In the genomic region with DNA sequence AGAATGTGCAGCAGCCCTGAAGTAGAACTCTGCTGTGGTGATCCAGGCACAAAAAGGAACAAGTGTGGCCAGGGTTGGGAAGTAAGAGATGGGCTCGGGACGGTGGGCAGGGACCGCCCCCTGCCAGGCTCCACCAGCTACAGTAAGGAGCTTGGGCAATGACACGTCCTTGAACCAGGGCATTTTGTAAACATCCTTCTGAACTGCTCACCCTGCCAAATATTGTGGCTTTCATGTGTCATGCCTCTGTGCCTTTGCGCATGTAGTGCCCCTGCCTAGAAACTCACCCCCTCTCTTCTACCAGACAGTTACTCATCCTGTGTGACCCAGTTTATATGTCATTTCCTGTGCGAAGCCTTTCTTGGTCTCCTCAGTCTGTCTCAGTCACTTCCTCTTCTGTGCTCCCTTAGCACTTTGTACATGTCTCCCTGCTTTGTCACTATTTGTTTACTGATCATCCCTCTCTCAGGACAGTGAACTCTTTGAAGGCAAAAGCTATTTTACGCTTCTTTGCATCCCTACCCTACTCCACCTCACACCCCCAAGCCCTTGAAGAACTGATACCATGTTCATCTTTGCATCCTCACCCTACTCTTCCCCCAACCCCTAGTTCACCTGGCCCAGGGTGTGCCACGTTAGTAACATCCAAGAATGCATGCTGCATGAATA, we compare ENCODE assay signal across 8 cellular contexts.
DNase-seq lines count a peak whose midpoint lies in the region; ATAC-seq and TF ChIP-seq lines count a peak whose summit lies in the region.

No MANE protein-coding gene starts in this region.

- ATAC-seq in CD4-positive, CD25-positive, alpha-beta regulatory T cell (ENCODE audit: low read depth in 2 of 2), result peak; percentile 96 to 97
- peak; percentile 99 for ATAC-seq in GM21447 (IDR thresholded peaks at IDR 0.05; ENCODE audit: unreplicated experiment)
- ATAC-seq in IMR-90 (ENCODE audit: low read depth), result peak; percentile 76
- peak; percentile 99 for ATAC-seq in natural killer cell treated with Interleukin-12 subunit alpha and Interleukin-12 subunit beta and Interleukin-15 and Interleukin-18, amount 100 ng/mL, for 72 hours
- peak; percentile 38 for ATAC-seq in thoracic aorta (ENCODE audit: insufficient number of reproducible peaks, low FRiP score, low read depth)

- peak overlapping the region; percentile 90 for H2BK5ac ChIP-seq in IMR-90 (ENCODE audit: low read depth, low read length, poor library complexity, severe bottlenecking)

- CTCF ChIA-PET in IMR-90 (lab: Yijun Ruan, JAX), result interaction anchor here (1.1 to 1.4 kb wide), 2 partner anchors 35 to 1212 kb away, joined by 3 read pairs; no protein-coding TSS in a partner anchor

- H3K27ac ChIP-seq in CD4-positive, CD25-positive, alpha-beta regulatory T cell (ENCODE audit: insufficient read depth, low read length, poor library complexity, severe bottlenecking), result peak overlapping the region; percentile 89
- peak overlapping the region; percentile 2; the same call in 1 of the 2 replicates for H3K27ac ChIP-seq in IMR-90 (ENCODE audit: insufficient read depth, low read length)
- peak overlapping the region in 1 of 2 donors; percentile 50 for H3K27ac ChIP-seq in thoracic aorta

- H3K27me3 Mint-ChIP-seq in CD4-positive, CD25-positive, alpha-beta regulatory T cell, result no peaks in the 10 kb centered on the region
- no peaks in the 10 kb centered on the region for H3K27me3 Mint-ChIP-seq in natural killer cell treated with Interleukin-12 subunit alpha and Interleukin-12 subunit beta and Interleukin-15 and Interleukin-18, amount 100 ng/mL, for 72 hours

- H3K27me3 ChIP-seq in CD4-positive, CD25-positive, alpha-beta regulatory T cell (ENCODE audit: control insufficient read depth, insufficient read depth, low read length), result no peaks in the 10 kb centered on the region
- no peaks in the 10 kb centered on the region for H3K27me3 ChIP-seq in IMR-90 (ENCODE audit: control insufficient read depth, insufficient read depth, low read length)
- H3K27me3 ChIP-seq in thoracic aorta (replicated peaks; ENCODE audit: insufficient read depth), result no peaks in the 10 kb centered on the region

- peak overlapping the region; percentile 70; the same call in 1 of the 2 replicates for H3K18ac ChIP-seq in IMR-90 (ENCODE audit: low read depth, low read length)

- H2AK5ac ChIP-seq in IMR-90 (ENCODE audit: low read depth, low read length), result peak overlapping the region; percentile 93

- H2BK20ac ChIP-seq in IMR-90 (ENCODE audit: low read depth, low read length), result peak overlapping the region; percentile 89

- H2AFZ ChIP-seq in IMR-90 (replicated peaks; ENCODE audit: low read length, poor library complexity), result peak overlapping the region; percentile 79

- TF ChIP-seq CTCF in IMR-90 (conservative IDR thresholded peaks at IDR 0.05; ENCODE audit: low read depth, low read length) (no peak), choroid plexus epithelial cell (conservative IDR thresholded peaks at IDR 0.05; ENCODE audit: low read depth, low read length) (no peak), thoracic aorta (IDR thresholded peaks at IDR 0.05) (no peak)

- POLR2A ChIA-PET in IMR-90 (lab: Charles Lee; ENCODE audit: unreplicated experiment), result interaction anchor here (0.6 kb wide), 1 partner anchor 15 kb away, joined by 3 read pairs; no protein-coding TSS in a partner anchor

- TF ChIP-seq POLR2A in IMR-90 (IDR thresholded peaks at IDR 0.05; ENCODE audit: low read depth, low read length), result no peak; the same call in 1 of the 2 replicates

- H3K14ac ChIP-seq in IMR-90 (replicated peaks; ENCODE audit: low read depth, low read length), result peak overlapping the region; percentile 69

- H3K4me3 ChIP-seq in CD4-positive, CD25-positive, alpha-beta regulatory T cell (ENCODE audit: low read depth, low read length), result peak overlapping the region; percentile 47
- H3K4me3 ChIP-seq in IMR-90 (ENCODE audit: insufficient read depth, low read depth, low read length), result no peak overlapping the region
- H3K4me3 ChIP-seq in choroid plexus epithelial cell (ENCODE audit: low read depth, low read length), result no peak overlapping the region
- no peak overlapping the region for H3K4me3 ChIP-seq in thoracic aorta

- no peak overlapping the region for H3K9ac ChIP-seq in IMR-90 (ENCODE audit: low read depth, low read length)

- H3K9me3 Mint-ChIP-seq in CD4-positive, CD25-positive, alpha-beta regulatory T cell, result peaks cover 0 to 10% (median 2%) of the 10 kb centered on the region in 7 donors
- peaks cover 8% of the 10 kb centered on the region for H3K9me3 Mint-ChIP-seq in natural killer cell treated with Interleukin-12 subunit alpha and Interleukin-12 subunit beta and Interleukin-15 and Interleukin-18, amount 100 ng/mL, for 72 hours

- peaks cover 13% of the 10 kb centered on the region for H3K9me1 ChIP-seq in IMR-90 (ENCODE audit: insufficient read depth, low read length)

- H3K23ac ChIP-seq in IMR-90 (ENCODE audit: low read depth, low read length), result peak overlapping the region; percentile 80

- TF ChIP-seq RAD21 in IMR-90 (IDR thresholded peaks at IDR 0.05; ENCODE audit: low read length), result no peak; the same call in 1 of the 2 replicates

- H3K56ac ChIP-seq in IMR-90 (ENCODE audit: extremely low read depth, insufficient read depth, low read length), result peak overlapping the region; percentile 26

- no peaks in the 10 kb centered on the region for H4K20me1 ChIP-seq in IMR-90 (ENCODE audit: insufficient read depth, low read length)

- WGBS in IMR-90 (ENCODE audit: extremely low coverage in 2 of 2, insufficient read length in 1 of 2), 2 experiments, result 0% methylated on average over 4 of the region's 8 CpGs; no CpG with 5 or more reads in 1 of the 2 experiments

- H3K4ac ChIP-seq in IMR-90 (ENCODE audit: low read depth, low read length), result peak overlapping the region; percentile 95

- H3K36me3 ChIP-seq in CD4-positive, CD25-positive, alpha-beta regulatory T cell (ENCODE audit: control insufficient read depth, insufficient read depth, low read length), result no peaks in the 10 kb centered on the region
- H3K36me3 ChIP-seq in IMR-90 (ENCODE audit: control insufficient read depth, insufficient read depth, low read length), result no peaks in the 10 kb centered on the region
- H3K36me3 ChIP-seq in thoracic aorta, result no peaks in the 10 kb centered on the region

- peak overlapping the region; percentile 92 for H2BK15ac ChIP-seq in IMR-90 (ENCODE audit: low read depth, low read length)

- peak overlapping the region; percentile 77; the same call in 1 of the 2 replicates for H4K5ac ChIP-seq in IMR-90 (ENCODE audit: low read depth, low read length)

- in situ Hi-C loops in IMR-90 (cut with MboI; ENCODE audit: low sequenced_read_pairs), result no loop called here

- peak overlapping the region; percentile 96 to 99 (median 99) for H3K27ac Mint-ChIP-seq in CD4-positive, CD25-positive, alpha-beta regulatory T cell
- peak overlapping the region; percentile 81 to 88 for H3K27ac Mint-ChIP-seq in natural killer cell treated with Interleukin-12 subunit alpha and Interleukin-12 subunit beta and Interleukin-15 and Interleukin-18, amount 100 ng/mL, for 72 hours

- H2BK120ac ChIP-seq in IMR-90 (ENCODE audit: low read depth, low read length), result peak overlapping the region; percentile 93

- no peak overlapping the region for H2AK9ac ChIP-seq in IMR-90 (replicated peaks; ENCODE audit: low read depth, low read length, poor library complexity)

- no peaks in the 10 kb centered on the region for H3K9me3 ChIP-seq in CD4-positive, CD25-positive, alpha-beta regulatory T cell (ENCODE audit: control insufficient read depth in 2 of 2, low read length in 2 of 2)
- H3K9me3 ChIP-seq in IMR-90 (ENCODE audit: control insufficient read depth, insufficient read depth, low read length) (no peaks in the 10 kb centered on the region), thoracic aorta (no peaks in the 10 kb centered on the region)

- DNase-seq in CD4-positive, CD25-positive, alpha-beta regulatory T cell, result peak; percentile 79 to 94 (median 89)
- DNase-seq in IMR-90 (peak; percentile 96), choroid plexus epithelial cell (ENCODE audit: low read depth) (peak; percentile 87), thoracic aorta (ENCODE audit: low spot score) (peak; percentile 8), HuH-7.5 (ENCODE audit: low spot score) (no peak)
- DNase-seq in activated CD4-positive, alpha-beta T cell treated with anti-CD3 and anti-CD28 coated beads for 1 hour, result peak; percentile 72
- DNase-seq in natural killer cell treated with Interleukin-12 subunit alpha and Interleukin-12 subunit beta and Interleukin-15 and Interleukin-18, amount 100 ng/mL, for 72 hours (ENCODE audit: low spot score), result peak; percentile 89

- peak overlapping the region; percentile 68 for H4K91ac ChIP-seq in IMR-90 (ENCODE audit: insufficient read depth, low read depth, low read length)

- H3K4me1 ChIP-seq in CD4-positive, CD25-positive, alpha-beta regulatory T cell (ENCODE audit: control insufficient read depth, insufficient read depth, low read length, poor library complexity, severe bottlenecking), result peaks cover 32% of the 10 kb centered on the region
- H3K4me1 ChIP-seq in IMR-90 (ENCODE audit: control insufficient read depth, insufficient read depth, low read length) (peaks cover 10% of the 10 kb centered on the region), thoracic aorta (ENCODE audit: control insufficient read depth in 1 of 2, low read depth in 2 of 2) (no peaks in the 10 kb centered on the region)

- peak overlapping the region; percentile 28 to 65 for H4K8ac ChIP-seq in IMR-90 (ENCODE audit: low read depth in 2 of 2, low read length in 2 of 2)

- peaks cover 10 to 45% (median 33%) of the 10 kb centered on the region in 4 donors for H3K4me1 Mint-ChIP-seq in CD4-positive, CD25-positive, alpha-beta regulatory T cell
- peaks cover 41 to 52% of the 10 kb centered on the region in 2 donors for H3K4me1 Mint-ChIP-seq in natural killer cell treated with Interleukin-12 subunit alpha and Interleukin-12 subunit beta and Interleukin-15 and Interleukin-18, amount 100 ng/mL, for 72 hours (ENCODE audit: low read depth in 2 of 2)

- H3K36me3 Mint-ChIP-seq in CD4-positive, CD25-positive, alpha-beta regulatory T cell, result no peaks in the 10 kb centered on the region
- H3K36me3 Mint-ChIP-seq in natural killer cell treated with Interleukin-12 subunit alpha and Interleukin-12 subunit beta and Interleukin-15 and Interleukin-18, amount 100 ng/mL, for 72 hours, result peaks cover 9% of the 10 kb centered on the region

- peak overlapping the region; percentile 11 to 79 (median 54) for H3K4me3 Mint-ChIP-seq in CD4-positive, CD25-positive, alpha-beta regulatory T cell
- peak overlapping the region; percentile 75 for H3K4me3 Mint-ChIP-seq in natural killer cell treated with Interleukin-12 subunit alpha and Interleukin-12 subunit beta and Interleukin-15 and Interleukin-18, amount 100 ng/mL, for 72 hours

- BruUV-seq in IMR-90 (replicated peaks; lab: Mats Ljungman, UMichigan), result no TSS peak

- H3K79me1 ChIP-seq in IMR-90 (ENCODE audit: low read depth in 1 of 2, low read length in 2 of 2), result 0 out of 4 replicates have a peak, but pooled peaks cover 0 to 3% of the 10 kb centered on the region in 2 experiments

- intact Hi-C loops in IMR-90 (cut with micrococcal nuclease), result no loop called here

- dilution Hi-C loops in IMR-90 (cut with HindIII; ENCODE audit: low sequenced_read_pairs, unreplicated experiment), result no loop called here

- H3K4me2 ChIP-seq in IMR-90 (ENCODE audit: low read depth, low read length), result peak overlapping the region; percentile 61; the same call in 1 of the 2 replicates

TF ChIP-seq in IMR-90, 13 proteins besides CTCF, POLR2A, EP300 and RAD21 (continues in another document):
- TF ChIP-seq SMC3 (IDR thresholded peaks at IDR 0.05; ENCODE audit: low read depth, low read length) (no peak), RFX5 (IDR thresholded peaks at IDR 0.05; ENCODE audit: low read depth, low read length) (no peak)

Comparison
In these comparisons a context has a peak if more than half of its experiments do, and no peak if none do; other contexts are left out.
1. ATAC-seq: peak in every context shown above with its lines; median percentile 99 in GM21447; 99 in natural killer cell treated with Interleukin-12 subunit alpha and Interleukin-12 subunit beta and Interleukin-15 and Interleukin-18, amount 100 ng/mL, for 72 hours; 96 in CD4-positive, CD25-positive, alpha-beta regulatory T cell; 76 in IMR-90; 38 in thoracic aorta.